ENCODE assay signal across 8 cellular contexts in the genomic region with DNA sequence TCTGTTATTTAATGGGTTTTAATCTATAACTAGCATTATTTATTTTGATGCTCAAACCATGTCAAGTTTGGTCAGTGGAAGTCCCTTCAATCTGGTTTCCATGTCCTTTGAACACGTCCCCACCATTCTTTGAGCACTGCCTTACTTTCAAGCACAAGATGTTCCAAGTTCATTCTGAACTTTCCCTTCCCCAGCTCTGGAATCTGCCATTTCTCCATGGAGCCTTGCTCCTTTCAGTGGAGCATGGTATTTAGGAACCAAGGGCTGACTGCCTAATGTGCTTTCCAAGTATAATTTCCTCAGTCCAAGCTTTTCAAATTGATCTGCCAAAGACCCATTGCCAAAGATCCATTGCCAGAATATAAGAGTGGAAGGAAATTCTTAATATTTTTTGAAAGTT. TPM values are rescaled to one million over a fixed set of nuclear protein-coding genes. Genes with fewer than 3 reads are reported as not detected.
DNase-seq lines count a peak whose midpoint lies in the region; ATAC-seq and TF ChIP-seq lines count a peak whose summit lies in the region.

No MANE protein-coding gene starts in this region.

- H3K9me3 Mint-ChIP-seq in activated T-cell treated with anti-CD3 and anti-CD28 coated beads, Interleukin-2, amount 50 U/mL, for 72 hours: peaks cover 4 to 12% of the 10 kb centered on the region in 2 donors
- peaks cover 5% of the 10 kb centered on the region in 2 donors for H3K9me3 Mint-ChIP-seq in stimulated activated naive B cell treated with anti-CD40 and anti-IgM and Interleukin-4, amounts not matched to agents 10 μg/mL and 1 μg/mL and 100 μg/mL, for 72 hours

- H3K4me1 Mint-ChIP-seq in activated T-cell treated with anti-CD3 and anti-CD28 coated beads, Interleukin-2, amount 50 U/mL, for 72 hours (ENCODE audit: low read depth): peaks cover 43% of the 10 kb centered on the region
- H3K4me1 Mint-ChIP-seq in stimulated activated naive B cell treated with anti-CD40 and anti-IgM and Interleukin-4, amounts not matched to agents 10 μg/mL and 1 μg/mL and 100 μg/mL, for 72 hours: peaks cover 16 to 38% of the 10 kb centered on the region in 2 donors

- peak overlapping the region; percentile 80 to 94 for H3K4me3 Mint-ChIP-seq in activated T-cell treated with anti-CD3 and anti-CD28 coated beads, Interleukin-2, amount 50 U/mL, for 72 hours
- H3K4me3 Mint-ChIP-seq in stimulated activated naive B cell treated with anti-CD40 and anti-IgM and Interleukin-4, amounts not matched to agents 10 μg/mL and 1 μg/mL and 100 μg/mL, for 72 hours: peak overlapping the region; percentile 60 to 72

- intact Hi-C loops in right cardiac atrium (cut with DNase I): no loop called here

- TF ChIP-seq POLR2A in tibial nerve (IDR thresholded peaks at IDR 0.05): no peak

- H3K4me1 ChIP-seq in right cardiac atrium (ENCODE audit: control insufficient read depth, insufficient read depth, low read length) (no peaks in the 10 kb centered on the region), tibial nerve (peaks cover 0 to 19% (median 0%) of the 10 kb centered on the region in 4 donors)

- H3K36me3 ChIP-seq in tibial nerve: peaks cover 0 to 29% (median 0%) of the 10 kb centered on the region in 3 donors

- H3K9me3 ChIP-seq in right cardiac atrium (ENCODE audit: control insufficient read depth, low read length) (no peaks in the 10 kb centered on the region), tibial nerve (peaks cover 0 to 14% (median 0%) of the 10 kb centered on the region in 4 donors)

- ATAC-seq in activated T-cell treated with anti-CD3 and anti-CD28 coated beads, Interleukin-2, amount 50 U/mL, for 72 hours (replicated peaks in 1 of 2): no peak
- ATAC-seq in right cardiac atrium: no peak
- no peak for ATAC-seq in stimulated activated naive B cell treated with anti-CD40 and anti-IgM and Interleukin-4, amounts not matched to agents 10 μg/mL and 1 μg/mL and 100 μg/mL, for 72 hours (replicated peaks)

- H3K27ac ChIP-seq in right cardiac atrium (ENCODE audit: low read length): no peak overlapping the region
- peak overlapping the region in 1 of 4 donors; percentile 88 for H3K27ac ChIP-seq in tibial nerve

- DNase-seq in activated T-cell treated with anti-CD3 and anti-CD28 coated beads, Interleukin-2, amount 50 U/mL, for 72 hours: no peak
- DNase-seq in activated T-cell treated with anti-CD3 and anti-CD28 coated beads for 4 hours (no peak), right cardiac atrium (no peak), NCI-H524 (lab: John Stamatoyannopoulos, UW) (no peak), AML-193 (lab: John Stamatoyannopoulos, UW) (no peak), tibial nerve (ENCODE audit: low spot score in 2 of 2) (no peak)
- DNase-seq in stimulated activated naive B cell treated with anti-CD40 and anti-IgM and Interleukin-4, amounts not matched to agents 10 μg/mL and 1 μg/mL and 100 μg/mL, for 72 hours: no peak

- peaks cover 18 to 20% of the 10 kb centered on the region in 2 donors for H3K36me3 Mint-ChIP-seq in activated T-cell treated with anti-CD3 and anti-CD28 coated beads, Interleukin-2, amount 50 U/mL, for 72 hours (ENCODE audit: insufficient read depth in 2 of 2)
- peaks cover 13 to 29% of the 10 kb centered on the region in 2 donors for H3K36me3 Mint-ChIP-seq in stimulated activated naive B cell treated with anti-CD40 and anti-IgM and Interleukin-4, amounts not matched to agents 10 μg/mL and 1 μg/mL and 100 μg/mL, for 72 hours

- no peak overlapping the region for H3K27ac Mint-ChIP-seq in activated T-cell treated with anti-CD3 and anti-CD28 coated beads, Interleukin-2, amount 50 U/mL, for 72 hours
- H3K27ac Mint-ChIP-seq in stimulated activated naive B cell treated with anti-CD40 and anti-IgM and Interleukin-4, amounts not matched to agents 10 μg/mL and 1 μg/mL and 100 μg/mL, for 72 hours: no peak overlapping the region

- no peak for TF ChIP-seq CTCF in WI38 (IDR thresholded peaks at IDR 0.05; ENCODE audit: low read depth, low read length)
- no peak for TF ChIP-seq CTCF in tibial nerve (IDR thresholded peaks at IDR 0.05)

- 77% methylated on average over 1 of the region's 1 CpG for whole genome bisulfite sequencing in right cardiac atrium
- 53 to 62% methylated on average over 1 of the region's 1 CpG for WGBS in tibial nerve, 2 donors

- H3K4me3 ChIP-seq in WI38 (ENCODE audit: low read depth, low read length) (peak overlapping the region; percentile 84), right cardiac atrium (ENCODE audit: low read length) (peak overlapping the region; percentile 93), tibial nerve (peak overlapping the region in 2 of 4 donors; percentile 69 to 90)

- H3K27me3 ChIP-seq in right cardiac atrium (ENCODE audit: control insufficient read depth, insufficient read depth) (no peaks in the 10 kb centered on the region), tibial nerve (no peaks in the 10 kb centered on the region)

- TF ChIP-seq EP300 in tibial nerve (IDR thresholded peaks at IDR 0.05): no peak

- no peaks in the 10 kb centered on the region for H3K27me3 Mint-ChIP-seq in activated T-cell treated with anti-CD3 and anti-CD28 coated beads, Interleukin-2, amount 50 U/mL, for 72 hours (ENCODE audit: low read depth)
- H3K27me3 Mint-ChIP-seq in stimulated activated naive B cell treated with anti-CD40 and anti-IgM and Interleukin-4, amounts not matched to agents 10 μg/mL and 1 μg/mL and 100 μg/mL, for 72 hours: no peaks in the 10 kb centered on the region

RNA-seq across cellular contexts. Expression of gene ZNF546, which starts 1.1 kb away (rescaled TPM):
- total RNA-seq in activated T-cell treated with anti-CD3 and anti-CD28 coated beads, Interleukin-2, amount 50 U/mL, for 72 hours: 1 to 10 TPM; 4.5 to 6.1 TPM
- total RNA-seq in right cardiac atrium (10 to 100 TPM in 1 of 4 donors, 1 to 10 TPM in 3; 5.8 to 10.8 (median 9.0) TPM), tibial nerve (10 to 100 TPM in 2 of 4 donors, 1 to 10 TPM in 2; 4.2 to 13.3 (median 9.0) TPM)
- polyA plus RNA-seq in right cardiac atrium: 4.4 TPM

RNA-seq across cellular contexts. Expression of gene PSMC4, which starts 24.8 kb away (rescaled TPM):
- 100 to 1,000 TPM; 101 to 114 TPM for total RNA-seq in activated T-cell treated with anti-CD3 and anti-CD28 coated beads, Interleukin-2, amount 50 U/mL, for 72 hours
- total RNA-seq in right cardiac atrium (10 to 100 TPM; 66.7 to 82.3 (median 70.6) TPM), tibial nerve (10 to 100 TPM; 49.4 to 91.8 (median 69.5) TPM)
- polyA plus RNA-seq in right cardiac atrium: 73.6 TPM
